8 cellular contexts compared by ENCODE assay signal in genomic region chr16:85011846-85012284, GRCh38. TPM values are rescaled to one million over a fixed set of nuclear protein-coding genes. Genes with fewer than 3 reads are reported as not detected.
A peak's percentile ranks its signal among the peaks of the same experiment; 100 is the strongest.
DNase-seq lines count a peak whose midpoint lies in the region; ATAC-seq and TF ChIP-seq lines count a peak whose summit lies in the region.

No MANE protein-coding gene starts in this region.

- H3K4me3 ChIP-seq in H7 (ENCODE audit: insufficient read depth, low read depth, low read length) (peak overlapping the region; percentile 73), hepatocyte (peak overlapping the region; percentile 93)

- peak overlapping the region; percentile 92 for H2AFZ ChIP-seq in hepatocyte

- peaks cover 2% of the 10 kb centered on the region for H3K36me3 Mint-ChIP-seq in activated CD8-positive, alpha-beta T cell treated with anti-CD3 and anti-CD28 coated beads for 36 hours (ENCODE audit: low read depth)

- peaks cover 33% of the 10 kb centered on the region for H3K4me1 Mint-ChIP-seq in activated CD8-positive, alpha-beta T cell treated with anti-CD3 and anti-CD28 coated beads for 36 hours (ENCODE audit: low read depth)
- H3K4me1 Mint-ChIP-seq in stimulated activated naive CD8-positive, alpha-beta T cell treated with anti-CD3 and anti-CD28 coated beads, Interleukin-15, amount 100 ng/mL, for 72 hours: peaks cover 48% of the 10 kb centered on the region

- WGBS in hepatocyte (ENCODE audit: low lambda C conversion rate, missing lambda C conversion rate): 26% methylated on average over 17 of the region's 17 CpGs

- peaks cover 10% of the 10 kb centered on the region for H4K20me1 ChIP-seq in hepatocyte (ENCODE audit: insufficient read depth, poor library complexity, severe bottlenecking)

- intact Hi-C loops in activated CD8-positive, alpha-beta T cell treated with anti-CD3 and anti-CD28 coated beads for 36 hours (cut with micrococcal nuclease): loop anchor here (1.0 to 5.0 kb wide), 3 partner anchors 17 to 75 kb away; no protein-coding TSS in a partner anchor

- H3K36me3 ChIP-seq in H7 (replicated peaks; ENCODE audit: control insufficient read depth, insufficient read depth, low read length): no peaks in the 10 kb centered on the region; the same call in 1 of the 2 replicates
- no peaks in the 10 kb centered on the region for H3K36me3 ChIP-seq in hepatocyte (replicated peaks; ENCODE audit: insufficient read depth, low read depth)

- CTCF ChIA-PET in activated CD8-positive, alpha-beta T cell treated with anti-CD3 and anti-CD28 coated beads for 36 hours (lab: Charles Lee): interaction anchor here (1.0 to 4.3 kb wide), 7 partner anchors 11 to 103 kb away, joined by 3 to 23 read pairs (median 7); partner anchors contain the start of gene KIAA0513

- peak overlapping the region; percentile 80 for H3K4me3 Mint-ChIP-seq in activated CD8-positive, alpha-beta T cell treated with anti-CD3 and anti-CD28 coated beads for 36 hours
- H3K4me3 Mint-ChIP-seq in stimulated activated naive CD8-positive, alpha-beta T cell treated with anti-CD3 and anti-CD28 coated beads, Interleukin-15, amount 100 ng/mL, for 72 hours: peak overlapping the region; percentile 93 to 100

- H3K9me3 ChIP-seq in hepatocyte (ENCODE audit: low read depth): no peaks in the 10 kb centered on the region

- no peak for DNase-seq in H7
- DNase-seq in activated CD8-positive, alpha-beta T cell treated with anti-CD3 and anti-CD28 coated beads for 36 hours: peak; percentile 14
- DNase-seq in hepatocyte (ENCODE audit: low spot score): no peak
- DNase-seq in stimulated activated naive CD8-positive, alpha-beta T cell treated with anti-CD3 and anti-CD28 coated beads, Interleukin-15, amount 100 ng/mL, for 72 hours: no peak
- no peak for DNase-seq in UCSD-AML1 (lab: John Stamatoyannopoulos, UW; ENCODE audit: unreplicated experiment)
- DNase-seq in stimulated activated CD4-positive, alpha-beta T cell treated with anti-CD3 and anti-CD28 coated beads, Interleukin-2, amount 100 ng/mL, for 24 hours: no peak
- no peak for DNase-seq in retina

- no peaks in the 10 kb centered on the region for H3K27me3 Mint-ChIP-seq in activated CD8-positive, alpha-beta T cell treated with anti-CD3 and anti-CD28 coated beads for 36 hours
- H3K27me3 Mint-ChIP-seq in stimulated activated naive CD8-positive, alpha-beta T cell treated with anti-CD3 and anti-CD28 coated beads, Interleukin-15, amount 100 ng/mL, for 72 hours: no peaks in the 10 kb centered on the region

- peak overlapping the region; percentile 97 for H3K27ac Mint-ChIP-seq in activated CD8-positive, alpha-beta T cell treated with anti-CD3 and anti-CD28 coated beads for 36 hours
- peak overlapping the region; percentile 99 for H3K27ac Mint-ChIP-seq in stimulated activated naive CD8-positive, alpha-beta T cell treated with anti-CD3 and anti-CD28 coated beads, Interleukin-15, amount 100 ng/mL, for 72 hours

- H3K4me2 ChIP-seq in hepatocyte: peak overlapping the region; percentile 89

- peaks cover 47% of the 10 kb centered on the region for H3K79me2 ChIP-seq in hepatocyte

- H3K27ac ChIP-seq in hepatocyte: peak overlapping the region; percentile 100

- no peak for TF ChIP-seq CTCF in activated CD8-positive, alpha-beta T cell treated with anti-CD3 and anti-CD28 coated beads for 36 hours (IDR thresholded peaks at IDR 0.05)
- TF ChIP-seq CTCF in hepatocyte (IDR thresholded peaks at IDR 0.05; ENCODE audit: poor library complexity): no peak

- H3K9me2 ChIP-seq in hepatocyte (replicated peaks; ENCODE audit: insufficient read depth): no peaks in the 10 kb centered on the region

- ATAC-seq in activated CD8-positive, alpha-beta T cell treated with anti-CD3 and anti-CD28 coated beads for 36 hours: no peak
- peak; percentile 2 for ATAC-seq in stimulated activated naive CD8-positive, alpha-beta T cell treated with anti-CD3 and anti-CD28 coated beads, Interleukin-15, amount 100 ng/mL, for 72 hours
- no peak for ATAC-seq in GM19467 (IDR thresholded peaks at IDR 0.05; ENCODE audit: unreplicated experiment)

- peaks cover 38% of the 10 kb centered on the region for H3K4me1 ChIP-seq in hepatocyte (ENCODE audit: insufficient read depth)

- POLR2A ChIA-PET in activated CD8-positive, alpha-beta T cell treated with anti-CD3 and anti-CD28 coated beads for 36 hours (lab: Charles Lee): interaction anchor here (0.6 to 1.9 kb wide), 9 partner anchors 8 to 93 kb away, joined by 3 to 6 read pairs (median 4); no protein-coding TSS in a partner anchor

- H3K9me3 Mint-ChIP-seq in activated CD8-positive, alpha-beta T cell treated with anti-CD3 and anti-CD28 coated beads for 36 hours: no peaks in the 10 kb centered on the region
- no peaks in the 10 kb centered on the region for H3K9me3 Mint-ChIP-seq in stimulated activated naive CD8-positive, alpha-beta T cell treated with anti-CD3 and anti-CD28 coated beads, Interleukin-15, amount 100 ng/mL, for 72 hours

- H3K27me3 ChIP-seq in H7 (ENCODE audit: control insufficient read depth, insufficient read depth, low read length): no peaks in the 10 kb centered on the region
- no peaks in the 10 kb centered on the region for H3K27me3 ChIP-seq in hepatocyte

RNA-seq across cellular contexts. Expression of gene ZDHHC7, which starts 0.5 kb away (rescaled TPM):
- 56.9 and 60.7 TPM in 2 replicates for total RNA-seq in H7 (2014; rRNA removed; shearing (Covaris generic))
- total RNA-seq in activated CD8-positive, alpha-beta T cell treated with anti-CD3 and anti-CD28 coated beads for 36 hours: 10 to 100 TPM; 20.7 to 23.6 TPM
- 59.2 and 65.2 TPM in 2 replicates for total RNA-seq in hepatocyte
- polyA plus RNA-seq in hepatocyte: 50.0 and 51.4 TPM in 2 replicates

RNA-seq across cellular contexts. Expression of gene KIAA0513, which starts 15.7 kb away (rescaled TPM):
- 5.1 and 11.7 TPM in 2 replicates for total RNA-seq in H7 (2014; rRNA removed; shearing (Covaris generic))
- total RNA-seq in activated CD8-positive, alpha-beta T cell treated with anti-CD3 and anti-CD28 coated beads for 36 hours: 1 to 10 TPM; 3.9 to 5.3 TPM
- total RNA-seq in hepatocyte: 6.9 and 14.9 TPM in 2 replicates
- 8.1 and 10.1 TPM in 2 replicates for polyA plus RNA-seq in hepatocyte
